16 cellular contexts compared by ENCODE assay signal in genomic region chr12:55850893-55851292, GRCh38. TPM values are rescaled to one million over a fixed set of nuclear protein-coding genes. Genes with fewer than 3 reads are reported as not detected.
DNase-seq lines count a peak whose midpoint lies in the region.
"Had no signal": no experiment of that assay in that cellular context is flagged by ENCODE, and none has a peak within 500 bp of the region (broad histone marks: within the 10 kb centered on the region; RNA-seq: fewer than 3 reads in every experiment).

No MANE protein-coding gene starts in this region.

- H3K23ac ChIP-seq in mesenchymal stem cell (ENCODE audit: low read length in 2 of 2) = no peak overlapping the region

- 78% methylated on average over 3 of the region's 3 CpGs for WGBS in mesenchymal stem cell

- no peak overlapping the region for H3K4ac ChIP-seq in mesenchymal stem cell (ENCODE audit: low read depth in 1 of 2, low read length in 2 of 2)

- H3K27me3 ChIP-seq in mesenchymal stem cell (ENCODE audit: control insufficient read depth in 1 of 2, insufficient read depth in 1 of 2, low read length in 2 of 2) = no peaks in the 10 kb centered on the region
- H3K27me3 ChIP-seq: dorsolateral prefrontal cortex had no signal

- no peaks in the 10 kb centered on the region for H3K9me3 ChIP-seq in mesenchymal stem cell (ENCODE audit: control insufficient read depth, low read length)
- H3K9me3 ChIP-seq: Caco-2, transverse colon had no signal

- no peak overlapping the region for H3K27ac ChIP-seq in mesenchymal stem cell (ENCODE audit: low read length, poor library complexity, severe bottlenecking)
- H3K27ac ChIP-seq: dorsolateral prefrontal cortex, VCaP had no signal

- H3K14ac ChIP-seq in mesenchymal stem cell (ENCODE audit: low read length in 2 of 2) = no peak overlapping the region

- no peak overlapping the region for H2BK12ac ChIP-seq in mesenchymal stem cell (ENCODE audit: low read length in 2 of 2)

- no peak overlapping the region for H2BK15ac ChIP-seq in mesenchymal stem cell (ENCODE audit: low read depth, poor library complexity, severe bottlenecking)

- H2AFZ ChIP-seq in mesenchymal stem cell (ENCODE audit: low read depth, low read length) = no peak overlapping the region

- H3K4me2 ChIP-seq in mesenchymal stem cell (ENCODE audit: low read length, poor library complexity, severe bottlenecking) = no peak overlapping the region

- H3K4me3 ChIP-seq in mesenchymal stem cell (ENCODE audit: insufficient read depth in 1 of 2, low read depth in 1 of 2, low read length in 2 of 2) = no peak overlapping the region
- H3K4me3 ChIP-seq: dorsolateral prefrontal cortex, transverse colon had no signal

- H2BK120ac ChIP-seq in mesenchymal stem cell (ENCODE audit: low read depth, low read length) = no peak overlapping the region

- H3K79me1 ChIP-seq in mesenchymal stem cell (replicated peaks; ENCODE audit: low read length, poor library complexity, severe bottlenecking) = no peaks in the 10 kb centered on the region

- no peak overlapping the region for H2AK5ac ChIP-seq in mesenchymal stem cell (ENCODE audit: low read length, severe bottlenecking)

- H3K36me3 ChIP-seq in mesenchymal stem cell (ENCODE audit: control insufficient read depth in 1 of 2, insufficient read depth in 2 of 2, low read depth in 1 of 2, low read length in 2 of 2) = no peaks in the 10 kb centered on the region
- H3K36me3 ChIP-seq: transverse colon had no signal

- no peak overlapping the region for H4K91ac ChIP-seq in mesenchymal stem cell (ENCODE audit: low read length)

- H3K4me1 ChIP-seq in mesenchymal stem cell (ENCODE audit: control insufficient read depth, insufficient read depth, low read depth, low read length) = peaks cover 10% of the 10 kb centered on the region
- H3K4me1 ChIP-seq: Caco-2 had no signal

- H4K8ac ChIP-seq in mesenchymal stem cell (ENCODE audit: low read length) = no peak overlapping the region

- no peak overlapping the region for H3K18ac ChIP-seq in mesenchymal stem cell (ENCODE audit: low read depth in 1 of 2, low read length in 2 of 2)

- no peak overlapping the region for H2BK5ac ChIP-seq in mesenchymal stem cell (ENCODE audit: low read depth, low read length, poor library complexity, severe bottlenecking)

- DNase-seq in AG20443 (ENCODE audit: low spot score) (peak; percentile 33), astrocyte of the hippocampus (ENCODE audit: low read depth, low spot score) (peak; percentile 52), mesenchymal stem cell (peak; percentile 51), NCI-H2171 treated with DMSO at 0.1 percent for 48 hours (lab: John Stamatoyannopoulos, UW) (no peak), SKM-1 treated with dmso at 0.1 percent for 144 hours (lab: John Stamatoyannopoulos, UW; ENCODE audit: unreplicated experiment) (no peak)
- DNase-seq in activated CD4-positive, CD25-positive, alpha-beta regulatory T cell (lab: John Stamatoyannopoulos, UW) = no peak
- DNase-seq: anterior cingulate cortex; Caco-2; dorsolateral prefrontal cortex; GDM1; natural killer cell; NCI-H774; retina; stimulated activated CD4-positive, alpha-beta T cell treated with anti-CD3 and anti-CD28 coated beads, Interleukin-4, amount 100 ng/mL, for 1 hour; transverse colon had no signal

- peak overlapping the region; percentile 86 for H3K9ac ChIP-seq in mesenchymal stem cell (ENCODE audit: low read length)

RNA-seq across cellular contexts. Expression of gene MMP19, which starts 8.2 kb away (rescaled TPM):
- polyA plus RNA-seq in mesenchymal stem cell (2013, experiment 1 of 2) = 34.3 TPM
- polyA plus RNA-seq in mesenchymal stem cell (2013, experiment 2 of 2) = 34.4 TPM

RNA-seq across cellular contexts. Expression of gene DNAJC14, which starts 21.5 kb away (rescaled TPM):
- 18.5 TPM for polyA plus RNA-seq in mesenchymal stem cell (2013, experiment 1 of 2)
- 19.4 TPM for polyA plus RNA-seq in mesenchymal stem cell (2013, experiment 2 of 2)

RNA-seq across cellular contexts. Expression of gene ORMDL2, which starts 33.1 kb away (rescaled TPM):
- 78.3 TPM for polyA plus RNA-seq in mesenchymal stem cell (2013, experiment 1 of 2)
- polyA plus RNA-seq in mesenchymal stem cell (2013, experiment 2 of 2) = 86.1 TPM

RNA-seq across cellular contexts. Expression of gene SARNP, which starts 33.4 kb away (rescaled TPM):
- 184 TPM for polyA plus RNA-seq in mesenchymal stem cell (2013, experiment 1 of 2)
- 201 TPM for polyA plus RNA-seq in mesenchymal stem cell (2013, experiment 2 of 2)

Comparison
In these comparisons a context has a peak if more than half of its experiments do, and no peak if none do; other contexts are left out.
1. DNase-seq: peak in AG20443 (single experiment), astrocyte of the hippocampus (single experiment) and mesenchymal stem cell (single experiment); none in activated CD4-positive, CD25-positive, alpha-beta regulatory T cell (0 of 4), NCI-H2171 treated with DMSO at 0.1 percent for 48 hours (single experiment) and SKM-1 treated with dmso at 0.1 percent for 144 hours (single experiment).